ENCODE assay signal across 41 cellular contexts in genomic region chr11:6002202-6002699, GRCh38. TPM values are rescaled to one million over a fixed set of nuclear protein-coding genes. Genes with fewer than 3 reads are reported as not detected.
"Had no signal": no experiment of that assay in that cellular context is flagged by ENCODE, and none has a peak within 500 bp of the region (broad histone marks: within the 10 kb centered on the region; RNA-seq: fewer than 3 reads in every experiment).

No MANE protein-coding gene starts in this region.

- H3K27me3 ChIP-seq: adrenal gland, body of pancreas, brain microvascular endothelial cell, breast epithelium had no signal

- H3K9me3 Mint-ChIP-seq: activated B cell treated with CpG ODN at 0.5 μM for 24 hours; activated CD4-positive, alpha-beta memory T cell treated with anti-CD3 and anti-CD28 coated beads for 36 hours; activated CD4-positive, alpha-beta T cell treated with anti-CD3 and anti-CD28 coated beads, Interleukin-2, amount 10 ng/mL, durations not matched to agents 24 days and 14 days; activated CD8-positive, alpha-beta T cell treated with anti-CD3 and anti-CD28 coated beads for 36 hours; activated naive CD4-positive, alpha-beta T cell treated with anti-CD3 and anti-CD28 coated beads for 36 hours; activated naive CD4-positive, alpha-beta T cell treated with anti-CD3 and anti-CD28 coated beads, Interleukin-2, amount 50 U/mL, for 72 hours; activated naive CD8-positive, alpha-beta T cell treated with anti-CD3 and anti-CD28 coated beads for 36 hours; activated T-cell treated with anti-CD3 and anti-CD28 coated beads, Interleukin-2, amount 50 U/mL, for 4 hours; activated T-helper 1 cell treated with anti-CD3 and anti-CD28 coated beads, Interleukin-12 subunit alpha, Interleukin-12 subunit beta, Interleukin-2, Interleukin-4 antibody, amounts not matched to agents 30 ng/mL and 10 ng/mL and 1 ng/mL, durations not matched to agents 14 hours and 24 hours and 36 hours; activated T-helper 17 cell treated with anti-CD3 and anti-CD28 coated beads, Interleukin-2, amount 50 U/mL, for 72 hours; T-helper 1 cell treated with Interleukin-12 subunit alpha and Interleukin-12 subunit beta and Interleukin-4 antibody, amounts not matched to agents 30 μg/mL and 1 μg/mL, for 36 hours; T-helper 2 cell treated with Interferon-gamma antibody and Interleukin-4, amounts not matched to agents 5 μg/mL and 100 μg/mL, for 36 hours had no signal

- H3K9me3 ChIP-seq: adrenal gland, body of pancreas, breast epithelium had no signal

- FAIRE-seq: astrocyte, TTC549 had no signal

- H3K27ac ChIP-seq: adrenal gland, body of pancreas, brain microvascular endothelial cell, breast epithelium, cardiac muscle cell, VCaP had no signal

- H3K36me3 ChIP-seq: adrenal gland, brain microvascular endothelial cell, breast epithelium, cardiac muscle cell had no signal

- H3K36me3 Mint-ChIP-seq: activated CD4-positive, alpha-beta memory T cell treated with anti-CD3 and anti-CD28 coated beads for 36 hours; activated naive CD4-positive, alpha-beta T cell treated with anti-CD3 and anti-CD28 coated beads, Interleukin-2, amount 50 U/mL, for 72 hours; activated naive CD8-positive, alpha-beta T cell treated with anti-CD3 and anti-CD28 coated beads for 36 hours had no signal

- H3K4me3 ChIP-seq: adrenal gland, body of pancreas, breast epithelium, cardiac muscle cell had no signal

- DNase-seq: activated B cell treated with CpG ODN at 0.5 μM for 24 hours; activated CD4-positive, alpha-beta memory T cell treated with anti-CD3 and anti-CD28 coated beads for 36 hours; activated CD4-positive, alpha-beta T cell treated with anti-CD3 and anti-CD28 coated beads for 4 hours; activated CD4-positive, alpha-beta T cell treated with anti-CD3 and anti-CD28 coated beads, Interleukin-2, amount 10 ng/mL, durations not matched to agents 24 days and 14 days; activated CD4-positive, alpha-beta T cell treated with anti-CD3 and anti-CD28 coated beads, Interleukin-2, amount 50 U/mL, for 1 hour; activated CD4-positive, alpha-beta T cell treated with anti-CD3 and anti-CD28 coated beads, Interleukin-2, amount 50 U/mL, for 4 hours; activated CD4-positive, CD25-positive, alpha-beta regulatory T cell treated with anti-CD3 and anti-CD28 coated beads, Interleukin-2, amount 50 U/mL, for 72 hours; activated CD8-positive, alpha-beta memory T cell treated with anti-CD3 and anti-CD28 coated beads, Interleukin-2, amount 50 U/mL, for 4 hours; activated CD8-positive, alpha-beta T cell treated with anti-CD3 and anti-CD28 coated beads for 36 hours; activated effector memory CD4-positive, alpha-beta T cell treated with anti-CD3 and anti-CD28 coated beads, Interleukin-2, amount 50 U/mL, for 16 hours; activated gamma-delta T cell treated with Interleukin-2 at 50 U/mL for 16 hours; activated naive CD4-positive, alpha-beta T cell; activated naive CD4-positive, alpha-beta T cell treated with anti-CD3 and anti-CD28 coated beads for 36 hours; activated naive CD4-positive, alpha-beta T cell treated with anti-CD3 and anti-CD28 coated beads, Interleukin-2, amount 50 U/mL, for 16 hours; activated naive CD8-positive, alpha-beta T cell treated with anti-CD3 and anti-CD28 coated beads for 36 hours; activated T-cell treated with anti-CD3 and anti-CD28 coated beads for 4 hours; activated T-cell treated with anti-CD3 and anti-CD28 coated beads, Interleukin-2, amount 50 U/mL, for 1 hour; activated T-cell treated with anti-CD3 and anti-CD28 coated beads, Interleukin-2, amount 50 U/mL, for 4 hours; activated T-cell treated with anti-CD3 and anti-CD28 coated beads, Interleukin-2, amount 50 U/mL, for 72 hours; adrenal gland; amniotic stem cell; aorta; body of pancreas; brain microvascular endothelial cell; caudate nucleus; cerebellar nuclear complex; T-helper 1 cell; T-helper 2 cell; T-helper 9 cell had no signal

- H3K4me3 Mint-ChIP-seq: activated B cell treated with CpG ODN at 0.5 μM for 24 hours; activated CD4-positive, alpha-beta memory T cell treated with anti-CD3 and anti-CD28 coated beads for 36 hours; activated CD4-positive, alpha-beta T cell treated with anti-CD3 and anti-CD28 coated beads, Interleukin-2, amount 10 ng/mL, durations not matched to agents 24 days and 14 days; activated CD8-positive, alpha-beta T cell treated with anti-CD3 and anti-CD28 coated beads for 36 hours; activated naive CD4-positive, alpha-beta T cell treated with anti-CD3 and anti-CD28 coated beads for 36 hours; activated naive CD8-positive, alpha-beta T cell treated with anti-CD3 and anti-CD28 coated beads for 36 hours; activated T-cell treated with anti-CD3 and anti-CD28 coated beads, Interleukin-2, amount 50 U/mL, for 4 hours; activated T-cell treated with anti-CD3 and anti-CD28 coated beads, Interleukin-2, amount 50 U/mL, for 72 hours; activated T-helper 1 cell treated with anti-CD3 and anti-CD28 coated beads, Interleukin-12 subunit alpha, Interleukin-12 subunit beta, Interleukin-2, Interleukin-4 antibody, amounts not matched to agents 30 ng/mL and 10 ng/mL and 1 ng/mL, durations not matched to agents 14 hours and 24 hours and 36 hours; activated T-helper 17 cell treated with anti-CD3 and anti-CD28 coated beads, Interleukin-2, amount 50 U/mL, for 72 hours; central memory CD8-positive, alpha-beta T cell; T-helper 1 cell treated with Interleukin-12 subunit alpha and Interleukin-12 subunit beta and Interleukin-4 antibody, amounts not matched to agents 30 μg/mL and 1 μg/mL, for 36 hours; T-helper 2 cell treated with Interferon-gamma antibody and Interleukin-4, amounts not matched to agents 5 μg/mL and 100 μg/mL, for 36 hours had no signal

- H3K4me1 ChIP-seq: adrenal gland, body of pancreas, breast epithelium had no signal

- H3K27ac Mint-ChIP-seq: activated B cell treated with CpG ODN at 0.5 μM for 24 hours; activated CD4-positive, alpha-beta memory T cell treated with anti-CD3 and anti-CD28 coated beads for 36 hours; activated CD4-positive, alpha-beta T cell treated with anti-CD3 and anti-CD28 coated beads, Interleukin-2, amount 10 ng/mL, durations not matched to agents 24 days and 14 days; activated CD8-positive, alpha-beta T cell treated with anti-CD3 and anti-CD28 coated beads for 36 hours; activated naive CD4-positive, alpha-beta T cell treated with anti-CD3 and anti-CD28 coated beads for 36 hours; activated naive CD8-positive, alpha-beta T cell treated with anti-CD3 and anti-CD28 coated beads for 36 hours; activated T-cell treated with anti-CD3 and anti-CD28 coated beads, Interleukin-2, amount 50 U/mL, for 72 hours; activated T-helper 1 cell treated with anti-CD3 and anti-CD28 coated beads, Interleukin-12 subunit alpha, Interleukin-12 subunit beta, Interleukin-2, Interleukin-4 antibody, amounts not matched to agents 30 ng/mL and 10 ng/mL and 1 ng/mL, durations not matched to agents 14 hours and 24 hours and 36 hours; activated T-helper 17 cell treated with anti-CD3 and anti-CD28 coated beads, Interleukin-2, amount 50 U/mL, for 72 hours; T-helper 1 cell treated with Interleukin-12 subunit alpha and Interleukin-12 subunit beta and Interleukin-4 antibody, amounts not matched to agents 30 μg/mL and 1 μg/mL, for 36 hours; T-helper 2 cell treated with Interferon-gamma antibody and Interleukin-4, amounts not matched to agents 5 μg/mL and 100 μg/mL, for 36 hours had no signal

- H3K4me1 Mint-ChIP-seq: activated B cell treated with CpG ODN at 0.5 μM for 24 hours; activated CD4-positive, alpha-beta T cell treated with anti-CD3 and anti-CD28 coated beads, Interleukin-2, amount 10 ng/mL, durations not matched to agents 24 days and 14 days; activated naive CD8-positive, alpha-beta T cell treated with anti-CD3 and anti-CD28 coated beads for 36 hours; activated T-helper 17 cell treated with anti-CD3 and anti-CD28 coated beads, Interleukin-2, amount 50 U/mL, for 72 hours; central memory CD8-positive, alpha-beta T cell had no signal

- ATAC-seq: activated CD8-positive, alpha-beta T cell treated with anti-CD3 and anti-CD28 coated beads for 36 hours; activated naive CD4-positive, alpha-beta T cell treated with anti-CD3 and anti-CD28 coated beads, Interleukin-2, amount 50 U/mL, for 72 hours; activated T-cell treated with anti-CD3 and anti-CD28 coated beads, Interleukin-2, amount 50 U/mL, for 4 hours; activated T-cell treated with anti-CD3 and anti-CD28 coated beads, Interleukin-2, amount 50 U/mL, for 72 hours; activated T-helper 17 cell treated with anti-CD3 and anti-CD28 coated beads, Interleukin-2, amount 50 U/mL, for 72 hours; body of pancreas had no signal

RNA-seq across cellular contexts. Expression of gene OR56A4, which starts 4.5 kb away (rescaled TPM):
- total RNA-seq: activated B cell treated with CpG ODN at 0.5 μM for 24 hours; activated CD4-positive, alpha-beta memory T cell treated with anti-CD3 and anti-CD28 coated beads for 36 hours; activated CD8-positive, alpha-beta memory T cell treated with anti-CD3 and anti-CD28 coated beads for 36 hours; activated CD8-positive, alpha-beta T cell treated with anti-CD3 and anti-CD28 coated beads for 36 hours; activated naive CD4-positive, alpha-beta T cell treated with anti-CD3 and anti-CD28 coated beads for 36 hours; activated naive CD8-positive, alpha-beta T cell treated with anti-CD3 and anti-CD28 coated beads for 36 hours; activated T-cell treated with anti-CD3 and anti-CD28 coated beads, Interleukin-2, amount 50 U/mL, for 4 hours; activated T-cell treated with anti-CD3 and anti-CD28 coated beads, Interleukin-2, amount 50 U/mL, for 72 hours; activated T-helper 1 cell treated with anti-CD3 and anti-CD28 coated beads, Interleukin-12 subunit alpha, Interleukin-12 subunit beta, Interleukin-2, Interleukin-4 antibody, amounts not matched to agents 30 ng/mL and 10 ng/mL and 1 ng/mL, durations not matched to agents 14 hours and 24 hours and 36 hours; activated T-helper 17 cell treated with anti-CD3 and anti-CD28 coated beads, Interleukin-2, amount 50 U/mL, for 72 hours; adrenal gland; aorta; astrocyte; body of pancreas; breast epithelium; cardiac muscle cell had no signal
- polyA plus RNA-seq: adrenal gland, aorta, cardiac muscle cell had no signal

RNA-seq across cellular contexts. Expression of gene OR52L1, which starts 15.5 kb away (rescaled TPM):
- total RNA-seq: activated B cell treated with CpG ODN at 0.5 μM for 24 hours; activated CD4-positive, alpha-beta memory T cell treated with anti-CD3 and anti-CD28 coated beads for 36 hours; activated CD4-positive, alpha-beta T cell treated with anti-CD3 and anti-CD28 coated beads, Interleukin-2, amount 10 ng/mL, durations not matched to agents 24 days and 14 days; activated CD8-positive, alpha-beta memory T cell treated with anti-CD3 and anti-CD28 coated beads for 36 hours; activated CD8-positive, alpha-beta T cell treated with anti-CD3 and anti-CD28 coated beads for 36 hours; activated naive CD4-positive, alpha-beta T cell treated with anti-CD3 and anti-CD28 coated beads for 36 hours; activated naive CD4-positive, alpha-beta T cell treated with anti-CD3 and anti-CD28 coated beads, Interleukin-2, amount 50 U/mL, for 72 hours; activated naive CD8-positive, alpha-beta T cell treated with anti-CD3 and anti-CD28 coated beads for 36 hours; activated T-cell treated with anti-CD3 and anti-CD28 coated beads, Interleukin-2, amount 50 U/mL, for 4 hours; activated T-cell treated with anti-CD3 and anti-CD28 coated beads, Interleukin-2, amount 50 U/mL, for 72 hours; activated T-helper 1 cell treated with anti-CD3 and anti-CD28 coated beads, Interleukin-12 subunit alpha, Interleukin-12 subunit beta, Interleukin-2, Interleukin-4 antibody, amounts not matched to agents 30 ng/mL and 10 ng/mL and 1 ng/mL, durations not matched to agents 14 hours and 24 hours and 36 hours; activated T-helper 17 cell treated with anti-CD3 and anti-CD28 coated beads, Interleukin-2, amount 50 U/mL, for 72 hours; aorta; astrocyte; body of pancreas; breast epithelium had no signal
- polyA plus RNA-seq: adrenal gland, aorta, cardiac muscle cell had no signal

RNA-seq across cellular contexts. Expression of gene OR56A1, which starts 28.3 kb away (rescaled TPM):
- total RNA-seq: activated B cell treated with CpG ODN at 0.5 μM for 24 hours; activated CD4-positive, alpha-beta memory T cell treated with anti-CD3 and anti-CD28 coated beads for 36 hours; activated CD4-positive, alpha-beta T cell treated with anti-CD3 and anti-CD28 coated beads, Interleukin-2, amount 10 ng/mL, durations not matched to agents 24 days and 14 days; activated CD8-positive, alpha-beta memory T cell treated with anti-CD3 and anti-CD28 coated beads for 36 hours; activated CD8-positive, alpha-beta T cell treated with anti-CD3 and anti-CD28 coated beads for 36 hours; activated naive CD4-positive, alpha-beta T cell treated with anti-CD3 and anti-CD28 coated beads for 36 hours; activated naive CD8-positive, alpha-beta T cell treated with anti-CD3 and anti-CD28 coated beads for 36 hours; activated T-cell treated with anti-CD3 and anti-CD28 coated beads, Interleukin-2, amount 50 U/mL, for 4 hours; activated T-cell treated with anti-CD3 and anti-CD28 coated beads, Interleukin-2, amount 50 U/mL, for 72 hours; activated T-helper 1 cell treated with anti-CD3 and anti-CD28 coated beads, Interleukin-12 subunit alpha, Interleukin-12 subunit beta, Interleukin-2, Interleukin-4 antibody, amounts not matched to agents 30 ng/mL and 10 ng/mL and 1 ng/mL, durations not matched to agents 14 hours and 24 hours and 36 hours; activated T-helper 17 cell treated with anti-CD3 and anti-CD28 coated beads, Interleukin-2, amount 50 U/mL, for 72 hours; adrenal gland; astrocyte; body of pancreas; breast epithelium had no signal
- polyA plus RNA-seq: adrenal gland, aorta, cardiac muscle cell had no signal

RNA-seq across cellular contexts. Expression of gene OR56A5, which starts 34.0 kb away (rescaled TPM):
- total RNA-seq: activated B cell treated with CpG ODN at 0.5 μM for 24 hours; activated CD4-positive, alpha-beta memory T cell treated with anti-CD3 and anti-CD28 coated beads for 36 hours; activated CD4-positive, alpha-beta T cell treated with anti-CD3 and anti-CD28 coated beads, Interleukin-2, amount 10 ng/mL, durations not matched to agents 24 days and 14 days; activated CD8-positive, alpha-beta memory T cell treated with anti-CD3 and anti-CD28 coated beads for 36 hours; activated CD8-positive, alpha-beta T cell treated with anti-CD3 and anti-CD28 coated beads for 36 hours; activated naive CD4-positive, alpha-beta T cell treated with anti-CD3 and anti-CD28 coated beads for 36 hours; activated naive CD4-positive, alpha-beta T cell treated with anti-CD3 and anti-CD28 coated beads, Interleukin-2, amount 50 U/mL, for 72 hours; activated naive CD8-positive, alpha-beta T cell treated with anti-CD3 and anti-CD28 coated beads for 36 hours; activated T-cell treated with anti-CD3 and anti-CD28 coated beads, Interleukin-2, amount 50 U/mL, for 4 hours; activated T-cell treated with anti-CD3 and anti-CD28 coated beads, Interleukin-2, amount 50 U/mL, for 72 hours; activated T-helper 1 cell treated with anti-CD3 and anti-CD28 coated beads, Interleukin-12 subunit alpha, Interleukin-12 subunit beta, Interleukin-2, Interleukin-4 antibody, amounts not matched to agents 30 ng/mL and 10 ng/mL and 1 ng/mL, durations not matched to agents 14 hours and 24 hours and 36 hours; activated T-helper 17 cell treated with anti-CD3 and anti-CD28 coated beads, Interleukin-2, amount 50 U/mL, for 72 hours; adrenal gland; aorta; astrocyte; body of pancreas; breast epithelium; cardiac muscle cell had no signal
- polyA plus RNA-seq: adrenal gland, aorta, cardiac muscle cell had no signal
